ENCODE assay signal across 8 cellular contexts in the genomic region with DNA sequence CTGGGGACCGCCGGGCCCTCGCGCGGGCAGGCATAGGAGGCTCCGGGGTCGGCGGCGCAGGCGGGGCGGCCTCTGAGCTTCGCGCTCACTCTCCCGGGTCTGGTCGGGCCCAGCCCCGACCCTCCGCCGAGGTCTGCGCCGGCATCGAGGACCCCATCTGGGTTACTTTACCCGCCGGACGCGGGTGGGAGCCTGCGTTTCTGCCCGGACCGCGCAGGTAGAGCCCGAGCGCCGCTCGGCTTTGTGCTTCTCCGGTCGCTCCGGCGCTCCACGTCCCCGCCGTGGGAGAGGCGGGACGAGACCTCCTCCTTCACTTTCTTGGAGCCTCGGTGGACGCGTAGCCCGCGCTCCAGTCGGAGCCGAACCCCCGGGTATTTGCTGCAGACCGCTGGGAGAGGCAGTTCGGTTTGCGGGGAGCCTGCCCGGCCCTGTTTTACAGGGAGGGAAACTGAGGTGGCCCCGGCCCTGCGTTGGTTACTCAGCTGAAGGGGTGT.
A peak's percentile ranks its signal among the peaks of the same experiment; 100 is the strongest.
DNase-seq lines count a peak whose midpoint lies in the region; ATAC-seq and TF ChIP-seq lines count a peak whose summit lies in the region.

No MANE protein-coding gene starts in this region.

- peak; percentile 14 for DNase-seq in activated CD4-positive, alpha-beta T cell treated with anti-CD3 and anti-CD28 coated beads for 48 hours
- no peak for DNase-seq in activated CD4-positive, alpha-beta T cell treated with anti-CD3 and anti-CD28 coated beads, Interleukin-2, amount 10 ng/mL, durations not matched to agents 7 days and 5 days
- DNase-seq in astrocyte of the spinal cord (ENCODE audit: low read depth, low spot score) (no peak), right lobe of liver (no peak), transverse colon (no peak), GM19240 (ENCODE audit: insufficient read length, low spot score) (no peak)

- intact Hi-C loops in right lobe of liver (cut with DNase I): no loop called here
- intact Hi-C loops in transverse colon (cut with DNase I; ENCODE audit: low total_unique reads): no loop called here

- in situ Hi-C loops in astrocyte of the spinal cord (cut with HindIII; ENCODE audit: low sequenced_read_pairs) (no loop called here), transverse colon (cut with MboI; ENCODE audit: low pct_ligation_motif_present in 1 of 4, low pct_unique_long_range_greater_than_20kb in 1 of 4, low sequenced_read_pairs in 3 of 4) (no loop called here)

- no peak for TF ChIP-seq EP300 in transverse colon (IDR thresholded peaks at IDR 0.05; ENCODE audit: low read depth)

- H3K4me1 ChIP-seq in right lobe of liver (peaks cover 0 to 6% (median 0%) of the 10 kb centered on the region in 4 donors), transverse colon (peaks cover 0 to 8% (median 6%) of the 10 kb centered on the region in 4 donors)

- no peaks in the 10 kb centered on the region for H3K9me3 ChIP-seq in right lobe of liver
- no peaks in the 10 kb centered on the region for H3K9me3 ChIP-seq in transverse colon

- H3K27ac Mint-ChIP-seq in activated CD4-positive, alpha-beta T cell treated with anti-CD3 and anti-CD28 coated beads, Interleukin-2, amount 10 ng/mL, durations not matched to agents 7 days and 5 days: no peak overlapping the region

- peaks cover 34% of the 10 kb centered on the region for H3K4me1 Mint-ChIP-seq in activated CD4-positive, alpha-beta T cell treated with anti-CD3 and anti-CD28 coated beads, Interleukin-2, amount 10 ng/mL, durations not matched to agents 7 days and 5 days

- POLR2A ChIA-PET in activated CD4-positive, alpha-beta T cell treated with anti-CD3 and anti-CD28 coated beads, Interleukin-2, amount 10 ng/mL, durations not matched to agents 7 days and 5 days (lab: Charles Lee): no interaction called here

- H3K9me3 Mint-ChIP-seq in activated CD4-positive, alpha-beta T cell treated with anti-CD3 and anti-CD28 coated beads, Interleukin-2, amount 10 ng/mL, durations not matched to agents 7 days and 5 days: no peaks in the 10 kb centered on the region

- no peak for TF ChIP-seq CTCF in astrocyte of the spinal cord (IDR thresholded peaks at IDR 0.05; ENCODE audit: low read depth, low read length)
- no peak for TF ChIP-seq CTCF in right lobe of liver (IDR thresholded peaks at IDR 0.05)
- no peak for TF ChIP-seq CTCF in transverse colon (IDR thresholded peaks at IDR 0.05)

- H3K4me3 Mint-ChIP-seq in activated CD4-positive, alpha-beta T cell treated with anti-CD3 and anti-CD28 coated beads, Interleukin-2, amount 10 ng/mL, durations not matched to agents 7 days and 5 days: no peak overlapping the region

- no peak overlapping the region for H3K27ac ChIP-seq in right lobe of liver
- H3K27ac ChIP-seq in transverse colon: peak overlapping the region; percentile 31 to 62 (median 37)

- ATAC-seq in right lobe of liver: peak; percentile 32 to 55 (median 40)
- no peak for ATAC-seq in HG03045 (IDR thresholded peaks at IDR 0.05; ENCODE audit: unreplicated experiment)
- ATAC-seq in GM18498 (IDR thresholded peaks at IDR 0.05; ENCODE audit: unreplicated experiment): no peak

- peaks cover 71% of the 10 kb centered on the region for H3K27me3 Mint-ChIP-seq in activated CD4-positive, alpha-beta T cell treated with anti-CD3 and anti-CD28 coated beads, Interleukin-2, amount 10 ng/mL, durations not matched to agents 7 days and 5 days

- CTCF ChIA-PET in activated CD4-positive, alpha-beta T cell treated with anti-CD3 and anti-CD28 coated beads, Interleukin-2, amount 10 ng/mL, durations not matched to agents 7 days and 5 days (lab: Charles Lee): no interaction called here

- H3K27me3 ChIP-seq in right lobe of liver (peaks cover 0 to 8% of the 10 kb centered on the region in 2 donors), transverse colon (peaks cover 84% of the 10 kb centered on the region)

- H3K36me3 Mint-ChIP-seq in activated CD4-positive, alpha-beta T cell treated with anti-CD3 and anti-CD28 coated beads, Interleukin-2, amount 10 ng/mL, durations not matched to agents 7 days and 5 days (ENCODE audit: low read depth): no peaks in the 10 kb centered on the region

- TF ChIP-seq POLR2A in right lobe of liver (IDR thresholded peaks at IDR 0.05) (no peak), transverse colon (IDR thresholded peaks at IDR 0.05) (no peak)

- WGBS in right lobe of liver (ENCODE audit: insufficient coverage, low coverage, low lambda C conversion rate, missing lambda C conversion rate): 0% methylated on average over 8 of the region's 56 CpGs
- 6% methylated on average over 55 of the region's 56 CpGs; no CpG with 5 or more reads in 1 of the 2 donors for WGBS in transverse colon (ENCODE audit: low coverage in 1 of 2), 2 donors

- H3K4me3 ChIP-seq in astrocyte of the spinal cord (ENCODE audit: low read depth, low read length): peak overlapping the region; percentile 58
- H3K4me3 ChIP-seq in right lobe of liver: peak overlapping the region; percentile 23 to 50 (median 37)
- H3K4me3 ChIP-seq in transverse colon: peak overlapping the region; percentile 45 to 84 (median 56)

- H3K36me3 ChIP-seq in right lobe of liver (no peaks in the 10 kb centered on the region), transverse colon (no peaks in the 10 kb centered on the region)

Comparison
In these comparisons a context has a peak if more than half of its experiments do, and no peak if none do; other contexts are left out.
1. ATAC-seq: peak in right lobe of liver (4 of 4); none in HG03045 (single experiment) and GM18498 (single experiment).
2. H3K27ac ChIP-seq: peak in transverse colon (4 of 4); none in right lobe of liver (0 of 3).
3. Peak in every context shown above with its lines, with median percentiles within 50 percentile points of each other: H3K4me3 ChIP-seq.